Comparison of ENCODE assay signal across 16 cellular contexts in genomic region chr1:240309804-240310203, GRCh38.
A peak's percentile ranks its signal among the peaks of the same experiment; 100 is the strongest.
DNase-seq lines count a peak whose midpoint lies in the region; ATAC-seq, FAIRE-seq and TF ChIP-seq lines count a peak whose summit lies in the region.
"Had no signal": no experiment of that assay in that cellular context is flagged by ENCODE, and none has a peak within 500 bp of the region (broad histone marks: within the 10 kb centered on the region; RNA-seq: fewer than 3 reads in every experiment).

No MANE protein-coding gene starts in this region.

- H3K4me3 ChIP-seq in right lobe of liver (no peak overlapping the region), HepG2 (replicated peaks in 1 of 3; ENCODE audit: insufficient read depth in 1 of 3, low read depth in 2 of 3, low read length in 3 of 3) (no peak overlapping the region), SK-N-SH (ENCODE audit: low read depth in 2 of 2, low read length in 1 of 2) (no peak overlapping the region), left lung (no peak overlapping the region)
- H3K4me3 ChIP-seq: HAP-1 had no signal

- H3K9ac ChIP-seq in HepG2 (ENCODE audit: insufficient read depth, low read depth, low read length) (no peak overlapping the region), SK-N-SH (no peak overlapping the region)
- H3K9ac ChIP-seq: KMS-11 had no signal

- TF ChIP-seq RAD21 in HepG2 (CRISPR knock-in tag; IDR thresholded peaks at IDR 0.05) (no peak), SK-N-SH (IDR thresholded peaks at IDR 0.05; ENCODE audit: low read length) (no peak)

- ATAC-seq in right lobe of liver (peak; percentile 76 to 92 (median 87)), HepG2 (no peak), left lung (peak; percentile 49), HG03354 (IDR thresholded peaks at IDR 0.05; ENCODE audit: poor library complexity, severe bottlenecking, unreplicated experiment) (no peak), GM21367 (IDR thresholded peaks at IDR 0.05; ENCODE audit: unreplicated experiment) (no peak)

- in situ Hi-C loops in HepG2 (cut with HindIII; ENCODE audit: extremely low pct_ligation_motif_present, low pct_unique_long_range_greater_than_20kb), result no loop called here

- TF ChIP-seq CTCF in right lobe of liver (IDR thresholded peaks at IDR 0.05) (no peak), HepG2 (CRISPR knock-in tag; IDR thresholded peaks at IDR 0.05) (no peak), SK-N-SH (IDR thresholded peaks at IDR 0.05) (no peak), left lung (IDR thresholded peaks at IDR 0.05) (no peak)

- intact Hi-C loops in right lobe of liver (cut with DNase I) (no loop called here), HepG2 (cut with micrococcal nuclease; ENCODE audit: unreplicated experiment) (no loop called here), left lung (cut with DNase I) (no loop called here)

- TF ChIP-seq POLR2A in right lobe of liver (IDR thresholded peaks at IDR 0.05) (no peak), HepG2 (IDR thresholded peaks at IDR 0.05; ENCODE audit: insufficient read depth in 1 of 2, low read depth in 2 of 2, low read length in 2 of 2) (no peak)

- H3F3A ChIP-seq in SK-N-SH (replicated peaks; ENCODE audit: insufficient read depth), result peaks cover 52% of the 10 kb centered on the region

- CTCF ChIA-PET in HepG2 (lab: Yijun Ruan, JAX; ENCODE audit: low intra/inter-chr PET ratio, low total read pairs) (no interaction called here), SK-N-SH (lab: Yijun Ruan, JAX) (interaction anchor here (1.2 kb wide), 1 partner anchor 27 kb away, joined by 3 read pairs; no protein-coding TSS in a partner anchor)

- H3K27me3 ChIP-seq in right lobe of liver (no peaks in the 10 kb centered on the region), HepG2 (ENCODE audit: control insufficient read depth in 1 of 2, insufficient read depth in 2 of 2, low read length in 2 of 2) (no peaks in the 10 kb centered on the region), SK-N-SH (ENCODE audit: insufficient read depth) (no peaks in the 10 kb centered on the region), left lung (no peaks in the 10 kb centered on the region)

- WGBS in right lobe of liver (ENCODE audit: insufficient coverage, low coverage, low lambda C conversion rate, missing lambda C conversion rate), result 17% methylated on average over 2 of the region's 2 CpGs
- 0% methylated on average over 2 of the region's 2 CpGs for WGBS in HepG2 (ENCODE audit: low lambda C conversion rate)
- 44% methylated on average over 2 of the region's 2 CpGs for WGBS in SK-N-SH (ENCODE audit: low lambda C conversion rate)

- POLR2A ChIA-PET in HepG2 (lab: Yijun Ruan, JAX) (no interaction called here), SK-N-SH (lab: Yijun Ruan, JAX) (no interaction called here)

- H3K36me3 ChIP-seq in right lobe of liver (no peaks in the 10 kb centered on the region), HepG2 (replicated peaks in 1 of 2; ENCODE audit: control insufficient read depth in 1 of 2, insufficient read depth in 2 of 2, low read length in 2 of 2) (no peaks in the 10 kb centered on the region), SK-N-SH (replicated peaks in 1 of 2; ENCODE audit: control insufficient read depth in 1 of 2, insufficient read depth in 2 of 2, low read length in 1 of 2) (peaks cover 6 to 29% of the 10 kb centered on the region in 2 experiments), left lung (no peaks in the 10 kb centered on the region)
- H3K36me3 ChIP-seq: HAP-1 had no signal

- BruUV-seq in HepG2 (replicated peaks; lab: Mats Ljungman, UMichigan), result no TSS peak

- H3K79me2 ChIP-seq in HepG2 (ENCODE audit: insufficient read depth, low read length), result no peaks in the 10 kb centered on the region
- H3K79me2 ChIP-seq in SK-N-SH (ENCODE audit: insufficient read depth), result peaks cover 93% of the 10 kb centered on the region

- H3K9me3 ChIP-seq in right lobe of liver (no peaks in the 10 kb centered on the region), HepG2 (ENCODE audit: low read length) (no peaks in the 10 kb centered on the region), SK-N-SH (no peaks in the 10 kb centered on the region), left lung (no peaks in the 10 kb centered on the region)
- H3K9me3 ChIP-seq: HAP-1 had no signal

- H3K4me1 ChIP-seq in right lobe of liver, result peaks cover 0 to 9% (median 0%) of the 10 kb centered on the region in 4 donors
- no peaks in the 10 kb centered on the region for H3K4me1 ChIP-seq in HepG2 (ENCODE audit: insufficient read depth, low read length)
- peaks cover 14 to 26% of the 10 kb centered on the region in 2 experiments; a peak in 3 of 4 replicates for H3K4me1 ChIP-seq in SK-N-SH (ENCODE audit: control insufficient read depth in 1 of 2, insufficient read depth in 2 of 2, low read depth in 1 of 2, low read length in 1 of 2)
- H3K4me1 ChIP-seq in left lung, result no peaks in the 10 kb centered on the region

- no peaks in the 10 kb centered on the region for H3K9me2 ChIP-seq in SK-N-SH

- DNase-seq in right lobe of liver (no peak), HepG2 (ENCODE audit: low spot score) (no peak), SK-N-SH (no peak), left lung (no peak), T-helper 9 cell (no peak), H4 (ENCODE audit: low spot score) (no peak)
- DNase-seq: 8988T, NCI-H1048, NCI-H524 treated with DMSO at 0.1 percent for 48 hours, SHP77 treated with DMSO at 0.1 percent for 48 hours had no signal

- H3K27ac ChIP-seq in right lobe of liver, result no peak overlapping the region
- no peak overlapping the region for H3K27ac ChIP-seq in HepG2 (ENCODE audit: extremely low read length, insufficient read depth, low read length)
- H3K27ac ChIP-seq in SK-N-SH (ENCODE audit: low read depth in 2 of 2, low read length in 1 of 2), result peak overlapping the region; percentile 44 to 70
- no peak overlapping the region for H3K27ac ChIP-seq in left lung
- H3K27ac ChIP-seq: C4-2B, KMS-11 had no signal

- TF ChIP-seq EP300 in HepG2 (IDR thresholded peaks at IDR 0.05; ENCODE audit: low read depth in 2 of 2, low read length in 2 of 2) (no peak), HepG2 (CRISPR knock-in tag; IDR thresholded peaks at IDR 0.05; ENCODE audit: borderline replicate concordance) (no peak), SK-N-SH (IDR thresholded peaks at IDR 0.05; ENCODE audit: borderline replicate concordance in 1 of 2, low read depth in 1 of 2, low read length in 1 of 2) (no peak)

- no peak overlapping the region for H3K4me2 ChIP-seq in HepG2 (ENCODE audit: low read depth, low read length)
- H3K4me2 ChIP-seq in SK-N-SH, result no peak overlapping the region

- H4K20me1 ChIP-seq in HepG2 (ENCODE audit: insufficient read depth, low read length) (no peaks in the 10 kb centered on the region), SK-N-SH (ENCODE audit: insufficient read depth) (no peaks in the 10 kb centered on the region)

- H2AFZ ChIP-seq in HepG2 (ENCODE audit: low read length) (no peak overlapping the region), SK-N-SH (ENCODE audit: low read depth) (no peak overlapping the region)

- no peak for FAIRE-seq in HepG2 (lab: Jason Lieb, UNC)
- FAIRE-seq: RCC 7860 had no signal

TF ChIP-seq in HepG2, 621 proteins besides CTCF, POLR2A, EP300 and RAD21 (continues in another document):
- TF ChIP-seq IRX3 (CRISPR knock-in tag; IDR thresholded peaks at IDR 0.05; ENCODE audit: borderline replicate concordance, low read depth), result no peak

TF ChIP-seq in SK-N-SH, 30 proteins besides CTCF, POLR2A, EP300 and RAD21:
- TF ChIP-seq REST (IDR thresholded peaks at IDR 0.05; ENCODE audit: low read depth, low read length) (no peak), MAX (IDR thresholded peaks at IDR 0.05; ENCODE audit: low read depth) (no peak), TEAD4 (IDR thresholded peaks at IDR 0.05; ENCODE audit: borderline replicate concordance, insufficient read depth) (no peak), SIN3A (IDR thresholded peaks at IDR 0.05; ENCODE audit: borderline replicate concordance, low read depth, low read length) (no peak), CHD2 (IDR thresholded peaks at IDR 0.05; ENCODE audit: low read length, partially characterized antibody) (no peak), POLR2AphosphoS5 (IDR thresholded peaks at IDR 0.05; ENCODE audit: low read depth, low read length) (no peak), RFX5 (IDR thresholded peaks at IDR 0.05; ENCODE audit: low read length) (no peak), RCOR1 (IDR thresholded peaks at IDR 0.05; ENCODE audit: low read length) (no peak), MXI1 (IDR thresholded peaks at IDR 0.05; ENCODE audit: low read depth, low read length) (no peak), MEF2A (IDR thresholded peaks at IDR 0.05; ENCODE audit: borderline replicate concordance, low read depth) (no peak), YY1 (IDR thresholded peaks at IDR 0.05; ENCODE audit: low read depth) (no peak)

Comparison
In these comparisons a context has a peak if more than half of its experiments do, and no peak if none do; other contexts are left out.
1. ATAC-seq: peak in right lobe of liver (4 of 4) and left lung (single experiment); none in HepG2 (single experiment), HG03354 (single experiment) and GM21367 (single experiment).
2. H3K27ac ChIP-seq: peak in SK-N-SH (2 of 2); none in right lobe of liver (0 of 3), HepG2 (single experiment) and left lung (0 of 2).